1 cellular context compared by ENCODE assay signal in genomic region chr2:16650287-16651249, GRCh38.
TF ChIP-seq lines count a peak whose summit lies in the region.

No MANE protein-coding gene starts in this region.

TF ChIP-seq in K562, 482 proteins besides CTCF, POLR2A, EP300 and RAD21 (continued from another document):
- TF ChIP-seq MCM7 (IDR thresholded peaks at IDR 0.05), result no peak
- peak; percentile 16; the same call in 1 of the 2 replicates for TF ChIP-seq EP400 (IDR thresholded peaks at IDR 0.05)
- no peak for TF ChIP-seq NFIX (CRISPR knock-in tag; IDR thresholded peaks at IDR 0.05; ENCODE audit: low read depth)
- TF ChIP-seq ATF3 (IDR thresholded peaks at IDR 0.05), result peak; percentile 95
- TF ChIP-seq ATF3 (CRISPR knock-in tag; conservative IDR thresholded peaks at IDR 0.05), result no peak
- no peak for TF ChIP-seq RHOXF2B (CRISPR knock-in tag; conservative IDR thresholded peaks at IDR 0.05)
- peak; percentile 74 for TF ChIP-seq POLR2H (tag; IDR thresholded peaks at IDR 0.05; ENCODE audit: low read depth)
- no peak for TF ChIP-seq NR2C2 (CRISPR knock-in tag; IDR thresholded peaks at IDR 0.05)
- peak; percentile 63 for TF ChIP-seq NR2C2 (tag; IDR thresholded peaks at IDR 0.05)
- TF ChIP-seq CEBPG (CRISPR knock-in tag; IDR thresholded peaks at IDR 0.05), result peak; percentile 95
- TF ChIP-seq CEBPG (tag; conservative IDR thresholded peaks at IDR 0.05 in 1 of 2, IDR thresholded peaks at IDR 0.05 in 1 of 2), result peak; percentile 97 to 98
- 0 out of 2 replicates have a peak, but pooled peaks have one; percentile 9 for TF ChIP-seq HES1 (IDR thresholded peaks at IDR 0.05; ENCODE audit: low read depth)
- TF ChIP-seq ZNF592 (IDR thresholded peaks at IDR 0.05), result peak; percentile 15; the same call in 1 of the 2 replicates
- TF ChIP-seq RCOR1 (IDR thresholded peaks at IDR 0.05; ENCODE audit: borderline replicate concordance in 1 of 2, low read depth in 2 of 2, low read length in 2 of 2), result peak in 1 of 2 experiments; percentile 34; a peak in 1 of 4 replicates
- TF ChIP-seq ATF4 (CRISPR knock-in tag; IDR thresholded peaks at IDR 0.05), result peak; percentile 96
- TF ChIP-seq DMBX1 (CRISPR knock-in tag; IDR thresholded peaks at IDR 0.05; ENCODE audit: borderline replicate concordance), result peak; percentile 55; the same call in 1 of the 2 replicates
- TF ChIP-seq CREB5 (CRISPR knock-in tag; IDR thresholded peaks at IDR 0.05), result peak; percentile 36; the same call in 1 of the 2 replicates
- no peak for TF ChIP-seq HDGF (IDR thresholded peaks at IDR 0.05)
- peak; percentile 14; the same call in 1 of the 2 replicates for TF ChIP-seq HSF4 (CRISPR knock-in tag; IDR thresholded peaks at IDR 0.05; ENCODE audit: borderline replicate concordance)
- peak; percentile 69; the same call in 1 of the 2 replicates for TF ChIP-seq NFRKB (IDR thresholded peaks at IDR 0.05; ENCODE audit: low read depth)
- TF ChIP-seq RBFOX2 (IDR thresholded peaks at IDR 0.05; ENCODE audit: low read depth, low read length), result peak; percentile 41; the same call in 1 of the 2 replicates
- peak; percentile 96 for TF ChIP-seq ZSCAN32 (CRISPR knock-in tag; IDR thresholded peaks at IDR 0.05)
- TF ChIP-seq NKRF (IDR thresholded peaks at IDR 0.05; ENCODE audit: borderline replicate concordance), result no peak
- peak; percentile 85 for TF ChIP-seq CEBPB (tag; IDR thresholded peaks at IDR 0.05)
- 0 out of 2 replicates have a peak, but pooled peaks have one; percentile 22 for TF ChIP-seq KLF6 (CRISPR knock-in tag; IDR thresholded peaks at IDR 0.05; ENCODE audit: borderline replicate concordance)
- TF ChIP-seq SRSF7 (optimal IDR thresholded peaks at IDR 0.05; ENCODE audit: low read depth, low read length), result no peak
- TF ChIP-seq GABPA (tag; conservative IDR thresholded peaks at IDR 0.05; ENCODE audit: low read depth), result no peak
- TF ChIP-seq MEF2D (tag; conservative IDR thresholded peaks at IDR 0.05; ENCODE audit: low read depth), result peak; percentile 20; the same call in 1 of the 2 replicates
- TF ChIP-seq PHTF2 (CRISPR knock-in tag; IDR thresholded peaks at IDR 0.05), result no peak
- peak; percentile 31; the same call in 1 of the 2 replicates for TF ChIP-seq BRD4 (IDR thresholded peaks at IDR 0.05)
- TF ChIP-seq ZNF584 (CRISPR knock-in tag; IDR thresholded peaks at IDR 0.05; ENCODE audit: low read depth), result peak; percentile 84; the same call in 1 of the 2 replicates
- peak; percentile 89 for TF ChIP-seq ZNF589 (CRISPR knock-in tag; IDR thresholded peaks at IDR 0.05; ENCODE audit: low read depth)
- TF ChIP-seq GABPB2 (CRISPR knock-in tag; conservative IDR thresholded peaks at IDR 0.05), result no peak
- TF ChIP-seq ZNF766 (CRISPR knock-in tag; conservative IDR thresholded peaks at IDR 0.05), result peak; percentile 76; the same call in 1 of the 2 replicates
- TF ChIP-seq L3MBTL2 (IDR thresholded peaks at IDR 0.05), result peak; percentile 33; the same call in 1 of the 2 replicates
- TF ChIP-seq ZNF644 (tag; IDR thresholded peaks at IDR 0.05; ENCODE audit: low read depth), result peak; percentile 74; the same call in 1 of the 2 replicates
- peak in 1 of 2 experiments; percentile 56; a peak in 1 of 4 replicates for TF ChIP-seq ZNF639 (CRISPR knock-in tag; conservative IDR thresholded peaks at IDR 0.05 in 1 of 2, IDR thresholded peaks at IDR 0.05 in 1 of 2)
- 0 out of 4 replicates have a peak, but pooled peaks of 1 of the 2 experiments have one; percentile 15 for TF ChIP-seq MAZ (CRISPR knock-in tag; conservative IDR thresholded peaks at IDR 0.05 in 1 of 2, IDR thresholded peaks at IDR 0.05 in 1 of 2)
- no peak for TF ChIP-seq SMC3 (conservative IDR thresholded peaks at IDR 0.05; ENCODE audit: insufficient read depth, low read depth, low read length)
- peak; percentile 43; the same call in 1 of the 2 replicates for TF ChIP-seq CXXC5 (CRISPR knock-in tag; IDR thresholded peaks at IDR 0.05)
- peak; percentile 45; the same call in 1 of the 2 replicates for TF ChIP-seq SMAD3 (CRISPR knock-in tag; conservative IDR thresholded peaks at IDR 0.05)
- peak; percentile 23; the same call in 1 of the 2 replicates for TF ChIP-seq HDAC8 (tag; IDR thresholded peaks at IDR 0.05)
